Comparison of ENCODE assay signal across 1 cellular context in the genomic region with DNA sequence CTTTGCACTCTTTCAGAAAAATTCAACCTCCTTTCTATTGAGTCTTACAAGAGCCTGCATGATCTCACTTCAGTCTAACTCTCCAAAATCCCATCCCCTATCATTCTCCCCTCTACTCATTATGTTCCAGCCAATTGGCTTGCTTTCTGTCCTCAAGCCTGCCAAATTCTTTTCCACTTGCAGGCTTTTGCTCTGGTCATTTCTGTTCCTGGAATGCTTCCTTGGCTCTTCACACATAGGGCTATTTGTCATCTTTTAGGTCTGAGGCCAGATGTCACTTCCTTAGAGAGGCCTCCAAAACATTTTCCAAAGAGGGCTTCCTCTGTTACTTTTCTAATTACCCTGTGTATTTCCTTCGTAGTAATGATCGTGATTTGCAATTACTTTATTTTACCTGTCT.
TF ChIP-seq lines count a peak whose summit lies in the region.

No MANE protein-coding gene starts in this region.

TF ChIP-seq in K562, 482 proteins besides CTCF, POLR2A, EP300 and RAD21:
- TF ChIP-seq POLR2H (tag; IDR thresholded peaks at IDR 0.05; ENCODE audit: low read depth) (no peak), SAFB (IDR thresholded peaks at IDR 0.05; ENCODE audit: borderline replicate concordance, low read depth, low read length) (no peak)
- TF ChIP-seq, protein P1, sequence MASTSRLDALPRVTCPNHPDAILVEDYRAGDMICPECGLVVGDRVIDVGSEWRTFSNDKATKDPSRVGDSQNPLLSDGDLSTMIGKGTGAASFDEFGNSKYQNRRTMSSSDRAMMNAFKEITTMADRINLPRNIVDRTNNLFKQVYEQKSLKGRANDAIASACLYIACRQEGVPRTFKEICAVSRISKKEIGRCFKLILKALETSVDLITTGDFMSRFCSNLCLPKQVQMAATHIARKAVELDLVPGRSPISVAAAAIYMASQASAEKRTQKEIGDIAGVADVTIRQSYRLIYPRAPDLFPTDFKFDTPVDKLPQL (IDR thresholded peaks at IDR 0.05; ENCODE audit: extremely low read depth, insufficient read length) = no peak
